ENCODE assay signal across 9 cellular contexts in the genomic region with DNA sequence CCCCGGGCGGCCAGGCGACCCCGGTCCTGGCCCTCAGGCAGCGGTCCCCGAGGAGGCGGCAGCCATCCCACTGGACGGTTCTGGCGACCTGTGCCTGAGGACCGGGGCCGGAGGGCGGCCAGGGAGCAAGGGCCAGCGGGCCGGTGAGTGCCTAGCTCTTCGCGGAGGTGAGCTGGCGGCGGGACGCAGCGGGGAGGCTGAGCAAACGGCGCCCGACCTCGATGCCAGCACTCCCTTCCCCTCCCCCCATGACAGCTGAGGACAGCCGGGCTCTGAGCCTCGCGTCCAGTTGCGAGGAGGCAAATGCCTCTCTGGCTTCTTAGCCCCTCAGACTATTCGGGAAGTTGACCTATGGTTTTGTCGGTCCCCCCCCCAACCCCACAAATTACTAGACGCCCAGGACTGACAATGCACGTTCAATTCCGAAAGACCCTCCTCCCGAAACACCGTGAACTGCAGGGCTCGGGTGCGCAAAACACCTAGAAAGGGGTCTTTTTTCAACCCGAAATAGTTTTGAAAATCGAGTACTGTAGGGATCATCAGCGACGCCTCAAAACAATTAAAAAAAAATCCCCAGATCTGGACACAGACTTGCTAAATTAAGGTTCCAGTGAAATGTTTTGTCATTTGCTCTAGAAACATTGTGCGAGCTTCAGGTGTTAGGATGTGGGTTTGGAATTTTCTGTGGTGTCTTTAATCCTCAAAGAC. TPM values are rescaled to one million over a fixed set of nuclear protein-coding genes. Genes with fewer than 3 reads are reported as not detected.
DNase-seq lines count a peak whose midpoint lies in the region; ATAC-seq and TF ChIP-seq lines count a peak whose summit lies in the region.
"Had no signal": no experiment of that assay in that cellular context is flagged by ENCODE, and none has a peak within 500 bp of the region (broad histone marks: within the 10 kb centered on the region; RNA-seq: fewer than 3 reads in every experiment).

No MANE protein-coding gene starts in this region.

- intact Hi-C loops in heart right ventricle (cut with DNase I): loop anchor here in 2 of 10 donors (10.0 kb wide), 2 partner anchors 203 to 537 kb away; partner anchors contain the start of gene EPS15 (in 1 of the 2)

- ATAC-seq in GM21367 (IDR thresholded peaks at IDR 0.05; ENCODE audit: unreplicated experiment): peak; percentile 28
- peak; percentile 61 to 88 (median 77) for ATAC-seq in heart right ventricle

- H3K4me2 ChIP-seq in OCI-LY3 (ENCODE audit: low read length) (peak overlapping the region; percentile 98), parathyroid adenoma (ENCODE audit: low read length) (peak overlapping the region; percentile 78)

- H3K4me1 ChIP-seq in OCI-LY3 (ENCODE audit: low read length) (peaks cover 18% of the 10 kb centered on the region), adipocyte (ENCODE audit: control insufficient read depth, insufficient read depth, low read length) (peaks cover 41% of the 10 kb centered on the region), heart right ventricle (peaks cover 0 to 53% (median 33%) of the 10 kb centered on the region in 9 donors), parathyroid adenoma (no peaks in the 10 kb centered on the region)

- H2AFZ ChIP-seq in OCI-LY3 (ENCODE audit: low read depth, low read length) (peak overlapping the region; percentile 66; the same call in 1 of the 2 replicates), parathyroid adenoma (peak overlapping the region; percentile 81)

- H3K79me2 ChIP-seq in OCI-LY3 (ENCODE audit: low read length) (no peaks in the 10 kb centered on the region), parathyroid adenoma (no peaks in the 10 kb centered on the region)

- H3K4me3 ChIP-seq in OCI-LY3 (ENCODE audit: low read length) (peak overlapping the region; percentile 96), adipocyte (ENCODE audit: low read length) (peak overlapping the region; percentile 89), heart right ventricle (peak overlapping the region; percentile 68 to 94 (median 89)), parathyroid adenoma (ENCODE audit: low read depth, low read length) (peak overlapping the region; percentile 90)

- TF ChIP-seq CTCF in OCI-LY3 (IDR thresholded peaks at IDR 0.05; ENCODE audit: low read depth, low read length): no peak
- no peak for TF ChIP-seq CTCF in heart right ventricle (IDR thresholded peaks at IDR 0.05)
- TF ChIP-seq CTCF in parathyroid adenoma (IDR thresholded peaks at IDR 0.05): no peak

- H3K9me3 ChIP-seq in OCI-LY3 (ENCODE audit: insufficient read depth, low read length) (no peaks in the 10 kb centered on the region), adipocyte (ENCODE audit: control insufficient read depth, low read length) (no peaks in the 10 kb centered on the region), heart right ventricle (no peaks in the 10 kb centered on the region), parathyroid adenoma (ENCODE audit: control insufficient read depth, low read length) (no peaks in the 10 kb centered on the region)

- H3K9ac ChIP-seq in OCI-LY3 (ENCODE audit: low read length) (peak overlapping the region; percentile 55; the same call in 1 of the 2 replicates), adipocyte (ENCODE audit: low read length) (peak overlapping the region; percentile 95), parathyroid adenoma (peak overlapping the region; percentile 23)

- H3K27ac ChIP-seq in OCI-LY3 (ENCODE audit: low read length) (no peak overlapping the region), heart right ventricle (peak overlapping the region; percentile 97 to 100 (median 99)), parathyroid adenoma (peak overlapping the region; percentile 86)
- H3K27ac ChIP-seq: epithelial cell of prostate had no signal

- no peaks in the 10 kb centered on the region; the same call in 1 of the 2 replicates for H4K20me1 ChIP-seq in OCI-LY3 (ENCODE audit: insufficient read depth, low read length)

- DNase-seq in DMS79 treated with DMSO at 0.1 percent for 48 hours (lab: John Stamatoyannopoulos, UW) (peak; percentile 74), HT-29 (ENCODE audit: low spot score) (peak; percentile 48), adipocyte (ENCODE audit: low read depth) (peak; percentile 84), heart right ventricle (peak; percentile 75 to 77), SKM-1 treated with dmso at 0.1 percent for 144 hours (lab: John Stamatoyannopoulos, UW; ENCODE audit: unreplicated experiment) (no peak)

- 3 to 4% methylated on average over 41 to 42 of the region's 42 CpGs for WGBS in heart right ventricle, 2 donors

- H3K27me3 ChIP-seq in OCI-LY3 (ENCODE audit: low read depth, low read length) (peaks cover 67% of the 10 kb centered on the region), adipocyte (replicated peaks; ENCODE audit: control insufficient read depth, insufficient read depth, low read length) (no peaks in the 10 kb centered on the region), heart right ventricle (peaks cover 0 to 58% (median 0%) of the 10 kb centered on the region in 7 donors), parathyroid adenoma (ENCODE audit: control insufficient read depth, insufficient read depth, low read length) (no peaks in the 10 kb centered on the region)

- H3K36me3 ChIP-seq in OCI-LY3 (replicated peaks; ENCODE audit: low read depth, low read length): no peaks in the 10 kb centered on the region
- H3K36me3 ChIP-seq in adipocyte (ENCODE audit: control insufficient read depth, insufficient read depth, low read length, severe bottlenecking): no peaks in the 10 kb centered on the region
- H3K36me3 ChIP-seq in heart right ventricle: no peaks in the 10 kb centered on the region
- no peaks in the 10 kb centered on the region for H3K36me3 ChIP-seq in parathyroid adenoma (ENCODE audit: control insufficient read depth, insufficient read depth, low read length)

RNA-seq across cellular contexts. Expression of gene CDKN2C, which starts 8.3 kb away (rescaled TPM):
- total RNA-seq in HT-29 (2014; rRNA removed; shearing (Covaris generic)): 11.1 and 14.5 TPM in 2 replicates
- 10 to 100 TPM in 9 of 10 donors, 1 to 10 TPM in 1; 8.2 to 26.3 (median 12.8) TPM for total RNA-seq in heart right ventricle
- 10 to 100 TPM in 1 of 2 donors, 1 to 10 TPM in 1; 9.1 to 11.3 TPM for polyA plus RNA-seq in heart right ventricle

RNA-seq across cellular contexts. Expression of gene FAF1, which starts 18.2 kb away (rescaled TPM):
- total RNA-seq in HT-29 (2014; rRNA removed; shearing (Covaris generic)): 25.9 and 28.5 TPM in 2 replicates
- total RNA-seq in heart right ventricle: 100 to 1,000 TPM in 1 of 10 donors, 10 to 100 TPM in 9; 81.4 to 102 (median 90.8) TPM
- 10 to 100 TPM; 30.9 to 62.3 TPM for polyA plus RNA-seq in heart right ventricle

Comparison
In these comparisons a context has a peak if more than half of its experiments do, and no peak if none do; other contexts are left out.
1. H3K9ac ChIP-seq: peak in every context shown above with its lines; median percentile 95 in adipocyte; 55 in OCI-LY3; 23 in parathyroid adenoma.